24 cellular contexts compared by ENCODE assay signal in genomic region chr7:26085771-26086170, GRCh38.
DNase-seq lines count a peak whose midpoint lies in the region; ATAC-seq and FAIRE-seq lines count a peak whose summit lies in the region.
"Had no signal": no experiment of that assay in that cellular context is flagged by ENCODE, and none has a peak within 500 bp of the region (broad histone marks: within the 10 kb centered on the region; RNA-seq: fewer than 3 reads in every experiment).

No MANE protein-coding gene starts in this region.

- H4K8ac ChIP-seq in neuronal stem cell (ENCODE audit: low read depth, low read length): no peak overlapping the region

- no peak overlapping the region for H4K91ac ChIP-seq in neuronal stem cell (ENCODE audit: low read depth, low read length, poor library complexity)

- no peaks in the 10 kb centered on the region for H3K79me1 ChIP-seq in neuronal stem cell (ENCODE audit: low read depth, low read length)

- no peak overlapping the region for H2BK5ac ChIP-seq in neuronal stem cell (ENCODE audit: low read length)

- no peak overlapping the region for H3K27ac ChIP-seq in neuronal stem cell (replicated peaks; ENCODE audit: low read length)
- H3K27ac ChIP-seq: BLaER1 had no signal

- peaks cover 0 to 14% (median 0%) of the 10 kb centered on the region in 3 experiments for H3K27me3 ChIP-seq in neuronal stem cell (ENCODE audit: control insufficient read depth in 3 of 3, insufficient read depth in 3 of 3, low read depth in 1 of 3, low read length in 3 of 3)
- H3K27me3 ChIP-seq: BLaER1 had no signal

- H3K36me3 ChIP-seq in neuronal stem cell (replicated peaks in 1 of 2; ENCODE audit: control insufficient read depth in 2 of 2, insufficient read depth in 2 of 2, low read length in 2 of 2): no peaks in the 10 kb centered on the region
- H3K36me3 ChIP-seq: BE2C, BLaER1 had no signal

- no peak overlapping the region for H3K4me3 ChIP-seq in neuronal stem cell (ENCODE audit: low read length in 2 of 2)
- H3K4me3 ChIP-seq: BLaER1, GM12878 had no signal

- no peak overlapping the region for H3K4ac ChIP-seq in neuronal stem cell (ENCODE audit: low read length)

- peak; percentile 0 for DNase-seq in GM03348 (ENCODE audit: low spot score)
- no peak for DNase-seq in neuronal stem cell (ENCODE audit: low spot score)
- DNase-seq in urothelium cell line (ENCODE audit: low spot score): no peak
- no peak for DNase-seq in activated CD4-positive, alpha-beta T cell treated with anti-CD3 and anti-CD28 coated beads, Interleukin-2, amount 50 U/mL, for 1 hour
- DNase-seq: 8988T; ACHN; BE2C; C1 segment of cervical spinal cord; Calu3; CD4-positive, alpha-beta memory T cell; CD4-positive, CD25-positive, alpha-beta regulatory T cell; CD8-positive, alpha-beta memory T cell; COR-L47; DMS79 treated with DMSO at 0.1 percent for 48 hours; GF-D8 had no signal

- ATAC-seq in GM21529 (IDR thresholded peaks at IDR 0.05; ENCODE audit: unreplicated experiment) (no peak), HG02981 (IDR thresholded peaks at IDR 0.05; ENCODE audit: unreplicated experiment) (no peak)
- ATAC-seq: GM12878 had no signal

- H2AFZ ChIP-seq in neuronal stem cell (ENCODE audit: low read length): no peak overlapping the region

- peaks cover 0 to 9% of the 10 kb centered on the region in 2 donors for H3K4me1 ChIP-seq in neuronal stem cell (ENCODE audit: control insufficient read depth in 2 of 2, insufficient read depth in 1 of 2, low read depth in 1 of 2, low read length in 2 of 2)
- H3K4me1 ChIP-seq: BE2C had no signal

- H3K9me3 ChIP-seq in neuronal stem cell (replicated peaks in 1 of 2; ENCODE audit: control insufficient read depth in 2 of 2, insufficient read depth in 1 of 2, low read depth in 1 of 2, low read length in 2 of 2): no peaks in the 10 kb centered on the region
- H3K9me3 ChIP-seq: BE2C had no signal

- FAIRE-seq in urothelium cell line (lab: Jason Lieb, UNC): peak; percentile 32
- FAIRE-seq: A204.1, D721Med, G401.6, GM12878, GM12892, GM18507 had no signal

- no peak overlapping the region for H3K9ac ChIP-seq in neuronal stem cell (ENCODE audit: low read depth, low read length, poor library complexity)
- H3K9ac ChIP-seq: BLaER1 had no signal

- H3K23ac ChIP-seq in neuronal stem cell (ENCODE audit: low read depth, low read length, poor library complexity): no peak overlapping the region

- peak overlapping the region; percentile 20 for H3K18ac ChIP-seq in neuronal stem cell (ENCODE audit: low read length)

- no peak overlapping the region for H2BK15ac ChIP-seq in neuronal stem cell (ENCODE audit: low read length)

- no peak overlapping the region for H2BK120ac ChIP-seq in neuronal stem cell (ENCODE audit: low read depth, low read length)

- no peak overlapping the region for H3K4me2 ChIP-seq in neuronal stem cell (ENCODE audit: insufficient read depth, low read length, poor library complexity, severe bottlenecking)
- H3K4me2 ChIP-seq: BLaER1 had no signal

- no peak overlapping the region for H3K14ac ChIP-seq in neuronal stem cell (ENCODE audit: low read length)

- no CpG with 5 or more reads among the region's 7 CpGs for WGBS in neuronal stem cell (ENCODE audit: extremely low coverage in 2 of 2, insufficient read length in 2 of 2, insufficient replicate concordance in 1 of 2), 2 donors

- no peak overlapping the region for H2BK12ac ChIP-seq in neuronal stem cell (ENCODE audit: low read length)

- H2AK5ac ChIP-seq in neuronal stem cell (ENCODE audit: low read depth, low read length): no peak overlapping the region
